In the genomic region with DNA sequence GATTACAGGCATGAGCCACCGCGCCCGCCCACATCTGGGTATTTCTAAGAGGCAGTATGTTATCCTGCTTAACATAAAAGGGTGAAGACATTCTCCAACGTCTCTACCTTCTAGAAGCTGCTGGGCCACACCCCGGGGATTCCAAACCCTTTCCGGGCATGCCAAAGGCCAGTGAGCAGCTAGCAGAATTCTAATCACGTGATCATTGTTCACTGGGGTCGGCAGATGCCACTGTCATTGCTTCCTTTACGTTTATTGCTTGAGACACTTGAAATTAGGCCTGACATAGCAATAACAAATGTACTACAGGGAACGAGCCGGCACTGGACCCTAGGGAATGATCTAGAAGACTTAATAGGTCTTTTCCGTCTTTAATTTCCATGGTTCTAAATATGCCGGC, we compare ENCODE assay signal across 28 cellular contexts.
"Had no signal": no experiment of that assay in that cellular context is flagged by ENCODE, and none has a peak within 500 bp of the region (broad histone marks: within the 10 kb centered on the region; RNA-seq: fewer than 3 reads in every experiment).

No MANE protein-coding gene starts in this region.

- H3K4me1 ChIP-seq: ascending aorta, breast epithelium, colonic mucosa had no signal

- H3K9me3 ChIP-seq: ascending aorta, breast epithelium, colonic mucosa had no signal

- DNase-seq: activated CD4-positive, alpha-beta memory T cell treated with anti-CD3 and anti-CD28 coated beads, Interleukin-2, amount 10 ng/mL, durations not matched to agents 7 days and 5 days; activated CD4-positive, alpha-beta T cell treated with anti-CD3 and anti-CD28 coated beads for 1 hour; activated CD4-positive, alpha-beta T cell treated with anti-CD3 and anti-CD28 coated beads for 4 hours; activated CD4-positive, alpha-beta T cell treated with anti-CD3 and anti-CD28 coated beads, Interleukin-2, amount 10 ng/mL, durations not matched to agents 7 days and 5 days; activated CD4-positive, alpha-beta T cell treated with anti-CD3 and anti-CD28 coated beads, Interleukin-2, amount 50 U/mL, for 4 hours; activated CD8-positive, alpha-beta memory T cell treated with anti-CD3 and anti-CD28 coated beads, Interleukin-2, amount 50 U/mL, for 48 hours; activated gamma-delta T cell; activated naive CD4-positive, alpha-beta T cell; activated naive CD4-positive, alpha-beta T cell treated with anti-CD3 and anti-CD28 coated beads, Interleukin-2, amount 10 ng/mL, durations not matched to agents 7 days and 5 days; activated naive CD8-positive, alpha-beta T cell treated with anti-CD3 and anti-CD28 coated beads, Interleukin-2, amount 10 ng/mL, durations not matched to agents 7 days and 5 days; activated T-cell treated with anti-CD3 and anti-CD28 coated beads for 4 hours; activated T-cell treated with anti-CD3 and anti-CD28 coated beads, Interleukin-2, amount 50 U/mL, for 24 hours; activated T-cell treated with anti-CD3 and anti-CD28 coated beads, Interleukin-2, amount 50 U/mL, for 72 hours; central memory CD4-positive, alpha-beta T cell; cerebellar nuclear complex; colonic mucosa; dorsolateral prefrontal cortex; effector memory CD4-positive, alpha-beta T cell; endodermal cell; foreskin fibroblast; head of caudate nucleus; T-helper 2 cell had no signal

- ATAC-seq: activated naive CD4-positive, alpha-beta T cell treated with anti-CD3 and anti-CD28 coated beads, Interleukin-2, amount 50 U/mL, for 72 hours; activated T-cell treated with anti-CD3 and anti-CD28 coated beads, Interleukin-2, amount 50 U/mL, for 72 hours; esophagus mucosa had no signal

- H3K4me3 ChIP-seq: ascending aorta, breast epithelium, cardiac muscle cell, colonic mucosa, dorsolateral prefrontal cortex had no signal

- H3K27ac ChIP-seq: ascending aorta, breast epithelium, cardiac muscle cell, colonic mucosa, dorsolateral prefrontal cortex had no signal

- H3K36me3 ChIP-seq: ascending aorta, breast epithelium, cardiac muscle cell, colonic mucosa had no signal

- H3K27me3 ChIP-seq: ascending aorta, cardiac muscle cell, colonic mucosa had no signal

- FAIRE-seq: frontal cortex had no signal
